ENCODE assay signal across 14 cellular contexts in genomic region chr22:37496651-37497599, GRCh38. TPM values are rescaled to one million over a fixed set of nuclear protein-coding genes. Genes with fewer than 3 reads are reported as not detected.
DNase-seq lines count a peak whose midpoint lies in the region; ATAC-seq lines count a peak whose summit lies in the region.
"Had no signal": no experiment of that assay in that cellular context is flagged by ENCODE, and none has a peak within 500 bp of the region (broad histone marks: within the 10 kb centered on the region; RNA-seq: fewer than 3 reads in every experiment).

No MANE protein-coding gene starts in this region.

- POLR2A ChIA-PET in naive thymus-derived CD8-positive, alpha-beta T cell (lab: Charles Lee), result interaction anchor here (0.5 to 2.7 kb wide), 3 partner anchors 11 to 249 kb away, joined by 3 to 16 read pairs (median 10); partner anchors contain the start of gene MFNG

- DNase-seq in Daoy (ENCODE audit: low read depth) (peak; percentile 94), NCI-H226 (peak; percentile 91), dermis blood vessel endothelial cell (peak; percentile 80), myocyte (ENCODE audit: low read depth) (peak; percentile 75), HuH-7 (ENCODE audit: low spot score) (no peak)
- no peak for DNase-seq in naive thymus-derived CD8-positive, alpha-beta T cell
- DNase-seq: activated naive CD4-positive, alpha-beta T cell treated with Interleukin-2 at 50 U/mL for 16 hours; Kasumi-1; stimulated activated CD4-positive, alpha-beta T cell treated with anti-CD3 and anti-CD28 coated beads, Interleukin-15, amount 100 ng/mL, for 24 hours had no signal

- peaks cover 24 to 37% (median 33%) of the 10 kb centered on the region in 4 donors for H3K4me1 Mint-ChIP-seq in naive thymus-derived CD8-positive, alpha-beta T cell

- no peak overlapping the region for H3K4me3 Mint-ChIP-seq in naive thymus-derived CD8-positive, alpha-beta T cell
- H3K4me3 Mint-ChIP-seq: stimulated activated naive CD8-positive, alpha-beta T cell treated with anti-CD3 and anti-CD28 coated beads, Interleukin-15, Interleukin-2, amounts not matched to agents 100 ng/mL and 50 ng/mL, for 24 hours had no signal

- no peaks in the 10 kb centered on the region for H3K36me3 Mint-ChIP-seq in naive thymus-derived CD8-positive, alpha-beta T cell

- no peak for ATAC-seq in HG03342 (IDR thresholded peaks at IDR 0.05; ENCODE audit: unreplicated experiment)
- no peak for ATAC-seq in HG03095 (IDR thresholded peaks at IDR 0.05; ENCODE audit: unreplicated experiment)
- no peak for ATAC-seq in naive thymus-derived CD8-positive, alpha-beta T cell
- ATAC-seq: esophagus mucosa had no signal

- no peaks in the 10 kb centered on the region for H3K27me3 Mint-ChIP-seq in naive thymus-derived CD8-positive, alpha-beta T cell
- H3K27me3 Mint-ChIP-seq: stimulated activated naive CD8-positive, alpha-beta T cell treated with anti-CD3 and anti-CD28 coated beads, Interleukin-15, Interleukin-2, amounts not matched to agents 100 ng/mL and 50 ng/mL, for 24 hours had no signal

- peak overlapping the region in 1 of 10 donors; percentile 43 for H3K27ac Mint-ChIP-seq in naive thymus-derived CD8-positive, alpha-beta T cell

- H3K9me3 Mint-ChIP-seq in naive thymus-derived CD8-positive, alpha-beta T cell, result no peaks in the 10 kb centered on the region
- H3K9me3 Mint-ChIP-seq: stimulated activated naive CD8-positive, alpha-beta T cell treated with anti-CD3 and anti-CD28 coated beads, Interleukin-15, Interleukin-2, amounts not matched to agents 100 ng/mL and 50 ng/mL, for 24 hours had no signal

RNA-seq across cellular contexts. Expression of gene MFNG, which starts 10.7 kb away (rescaled TPM):
- total RNA-seq in Daoy (2014; rRNA removed; shearing (Covaris generic)), result 2.4 and 3.0 TPM in 2 replicates
- total RNA-seq in dermis blood vessel endothelial cell (163 and 228 TPM in 2 replicates), myocyte (0.51 and 0.68 TPM in 2 replicates)
- polyA plus RNA-seq in myocyte (2012), result not detected
- 100 to 1,000 TPM; 233 to 235 TPM for total RNA-seq in naive thymus-derived CD8-positive, alpha-beta T cell
- 100 to 1,000 TPM; 290 to 401 (median 329) TPM for polyA plus RNA-seq in naive thymus-derived CD8-positive, alpha-beta T cell

RNA-seq across cellular contexts. Expression of gene CARD10, which starts 22.3 kb away (rescaled TPM):
- total RNA-seq in Daoy (2014; rRNA removed; shearing (Covaris generic)), result 24.0 and 25.9 TPM in 2 replicates
- 55.8 and 61.6 TPM in 2 replicates for total RNA-seq in dermis blood vessel endothelial cell
- total RNA-seq in myocyte, result 5.7 and 7.3 TPM in 2 replicates
- polyA plus RNA-seq in myocyte (2012), result 1.4 TPM
- 1 to 10 TPM; 1.2 to 1.4 TPM for total RNA-seq in naive thymus-derived CD8-positive, alpha-beta T cell
- under 1 TPM in 1 of 3 donors, not detected in 2; 0.22 TPM for polyA plus RNA-seq in naive thymus-derived CD8-positive, alpha-beta T cell
- total RNA-seq: mononuclear cell had no signal

Comparison
In these comparisons a context has a peak if more than half of its experiments do, and no peak if none do; other contexts are left out.
1. DNase-seq: peak in Daoy (single experiment), NCI-H226 (single experiment), dermis blood vessel endothelial cell (single experiment) and myocyte (single experiment); none in naive thymus-derived CD8-positive, alpha-beta T cell (0 of 10) and HuH-7 (single experiment).
2. RNA of gene MFNG, which starts 10.7 kb away (total RNA-seq): 233 to 235 TPM in naive thymus-derived CD8-positive, alpha-beta T cell and 163 to 228 TPM in dermis blood vessel endothelial cell; 2.4 to 3.0 TPM in Daoy and 0.51 to 0.68 TPM in myocyte; every median in the first group is over 10 times any median in the second.